Comparison of ENCODE assay signal across 8 cellular contexts in the genomic region with DNA sequence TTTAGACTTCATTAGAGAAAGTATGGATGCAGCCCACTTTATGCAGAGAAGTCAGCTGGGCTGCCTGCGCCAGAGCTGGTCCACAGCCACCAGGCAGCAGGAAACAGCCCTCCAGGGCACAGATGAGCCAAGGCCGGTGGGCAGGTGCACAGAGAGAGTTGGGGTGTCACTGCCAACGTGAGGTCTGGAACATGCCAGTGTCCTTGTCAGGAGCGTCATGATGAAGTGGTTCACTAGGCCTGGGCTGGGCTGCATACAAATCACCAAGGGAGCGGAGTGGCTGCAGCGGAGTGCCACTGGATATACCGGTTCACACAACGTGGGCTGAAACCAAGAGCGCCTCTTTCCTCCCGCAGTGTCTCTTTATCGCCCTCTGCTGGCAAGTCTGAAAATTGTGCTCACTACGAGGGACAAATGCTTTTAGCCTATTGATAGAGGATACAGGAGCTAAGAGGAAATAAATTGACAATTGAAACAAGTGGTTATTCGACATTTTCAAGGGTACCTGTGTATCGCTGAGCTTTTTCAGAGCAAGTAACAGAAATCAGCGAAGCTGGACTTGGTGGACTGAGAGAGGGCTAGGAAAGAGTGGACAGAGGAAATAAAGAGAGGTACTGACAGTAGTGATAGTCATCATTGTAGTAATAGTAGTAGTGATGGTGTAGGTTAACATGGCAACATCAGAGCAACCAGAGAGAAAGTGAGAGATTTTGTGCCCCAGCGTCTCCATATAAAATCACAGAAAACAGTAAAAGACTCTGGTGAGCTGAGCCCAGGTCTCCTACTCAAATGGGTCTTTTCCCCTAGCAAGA. TPM values are rescaled to one million over a fixed set of nuclear protein-coding genes. Genes with fewer than 3 reads are reported as not detected.
DNase-seq lines count a peak whose midpoint lies in the region; ATAC-seq, FAIRE-seq and TF ChIP-seq lines count a peak whose summit lies in the region.

No MANE protein-coding gene starts in this region.

- intact Hi-C loops in A673 (cut with micrococcal nuclease; ENCODE audit: unreplicated experiment), result loop anchor here (2.0 to 10.0 kb wide), 2 partner anchors 30 to 770 kb away; no protein-coding TSS in a partner anchor

- no peaks in the 10 kb centered on the region for H3K27me3 ChIP-seq in A673 (replicated peaks; ENCODE audit: insufficient read depth, low read depth, low read length, poor library complexity)
- H3K27me3 ChIP-seq in bronchial epithelial cell (ENCODE audit: control insufficient read depth, insufficient read depth, low read length), result no peaks in the 10 kb centered on the region

- CTCF ChIA-PET in A673 (lab: Charles Lee), result interaction anchor here (0.6 to 0.7 kb wide), 2 partner anchors 75 to 470 kb away, joined by 3 read pairs; no protein-coding TSS in a partner anchor

- no TSS peak for BruUV-seq in A673 (replicated peaks; lab: Mats Ljungman, UMichigan)

- H3K4me3 ChIP-seq in A673 (ENCODE audit: low read depth, low read length, poor library complexity, severe bottlenecking) (no peak overlapping the region), WI38 (ENCODE audit: low read depth, low read length) (no peak overlapping the region), bronchial epithelial cell (ENCODE audit: low read depth, low read length) (no peak overlapping the region)

- H3K36me3 ChIP-seq in A673 (ENCODE audit: insufficient read depth, low read length, poor library complexity, severe bottlenecking) (no peaks in the 10 kb centered on the region), bronchial epithelial cell (ENCODE audit: control insufficient read depth, insufficient read depth, low read length) (no peaks in the 10 kb centered on the region)

- peak; percentile 89 for DNase-seq in A673 (ENCODE audit: low spot score)
- DNase-seq in NCI-H226, result peak; percentile 68
- peak; percentile 78 for DNase-seq in bronchial epithelial cell (ENCODE audit: low read depth)
- DNase-seq in iris pigment epithelial cell (ENCODE audit: low read depth), result peak; percentile 77
- peak; percentile 68 to 75 for DNase-seq in stimulated activated CD4-positive, alpha-beta T cell treated with anti-CD3 and anti-CD28 coated beads, Interleukin-15, amount 100 ng/mL, for 48 hours (ENCODE audit: low read depth in 2 of 2)

- H3K4me1 ChIP-seq in A673 (ENCODE audit: insufficient read depth, low read length, poor library complexity, severe bottlenecking), result no peaks in the 10 kb centered on the region

- TF ChIP-seq CTCF in A673 (conservative IDR thresholded peaks at IDR 0.05; ENCODE audit: low read depth, low read length), result peak; percentile 97
- peak; percentile 88 for TF ChIP-seq CTCF in WI38 (IDR thresholded peaks at IDR 0.05; ENCODE audit: low read depth, low read length)
- TF ChIP-seq CTCF in bronchial epithelial cell (IDR thresholded peaks at IDR 0.05; ENCODE audit: insufficient read depth, low read length, severe bottlenecking), result peak; percentile 92

- FAIRE-seq in bronchial epithelial cell (lab: Jason Lieb, UNC), result no peak

- POLR2A ChIA-PET in A673 (lab: Charles Lee; ENCODE audit: low non-redundant PET), result no interaction called here

- H3K27ac ChIP-seq in A673 (ENCODE audit: low read depth, low read length, poor library complexity, severe bottlenecking), result no peak overlapping the region

- ATAC-seq in GM18517 (IDR thresholded peaks at IDR 0.05; ENCODE audit: unreplicated experiment), result peak; percentile 93
- ATAC-seq in HG03175 (IDR thresholded peaks at IDR 0.05; ENCODE audit: unreplicated experiment), result peak; percentile 89

- no peaks in the 10 kb centered on the region for H3K9me3 ChIP-seq in A673 (ENCODE audit: low read depth, low read length, poor library complexity, severe bottlenecking)

RNA-seq across cellular contexts. Expression of a gene that starts 52.0 kb away (rescaled TPM):
- total RNA-seq in A673 (2021) (22.6 and 27.3 TPM in 2 replicates), bronchial epithelial cell (5.8 and 6.5 TPM in 2 replicates)

RNA-seq across cellular contexts. Expression of a gene that starts 52.8 kb away (rescaled TPM):
- total RNA-seq in A673 (2021), result 39.9 and 51.0 TPM in 2 replicates
- 19.7 and 24.5 TPM in 2 replicates for total RNA-seq in bronchial epithelial cell

RNA-seq across cellular contexts. Expression of a gene that starts 53.3 kb away (rescaled TPM):
- 40.3 and 42.3 TPM in 2 replicates for total RNA-seq in A673 (2021)
- total RNA-seq in bronchial epithelial cell, result 39.2 and 50.5 TPM in 2 replicates
